8 cellular contexts compared by ENCODE assay signal in the genomic region with DNA sequence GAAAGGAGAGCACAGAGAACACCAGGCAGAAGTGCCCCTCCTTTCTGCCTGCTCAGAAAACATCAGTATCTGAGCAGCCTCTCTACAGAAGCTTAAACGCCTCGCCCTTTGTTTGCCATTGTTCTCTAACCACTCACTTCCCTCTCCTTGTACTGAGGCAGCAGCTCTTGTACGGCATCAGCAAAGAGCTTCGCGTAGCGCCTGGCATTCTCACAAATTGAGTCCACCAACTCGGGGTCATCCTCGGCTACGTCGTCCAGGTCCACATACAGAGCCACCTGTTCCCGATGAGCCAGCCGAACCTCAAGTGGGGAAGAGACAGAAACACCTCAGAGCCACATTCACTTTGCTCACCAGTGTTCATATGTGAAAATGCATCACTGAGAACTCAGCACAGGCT. TPM values are rescaled to one million over a fixed set of nuclear protein-coding genes. Genes with fewer than 3 reads are reported as not detected.
DNase-seq lines count a peak whose midpoint lies in the region; ATAC-seq and TF ChIP-seq lines count a peak whose summit lies in the region.

No MANE protein-coding gene starts in this region.

- peak overlapping the region; percentile 50 for H2AK5ac ChIP-seq in mesenchymal stem cell (ENCODE audit: low read length, severe bottlenecking)

- no peak for TF ChIP-seq POLR2A in vagina (IDR thresholded peaks at IDR 0.05)

- DNase-seq in left ventricle myocardium superior = peak; percentile 20
- no peak for DNase-seq in cardiac septum (ENCODE audit: low spot score)
- DNase-seq in astrocyte of the hippocampus (ENCODE audit: low read depth, low spot score) = peak; percentile 25
- no peak for DNase-seq in mesenchymal stem cell
- DNase-seq in vagina (ENCODE audit: extremely low spot score in 2 of 2) = no peak
- no peak for DNase-seq in middle frontal gyrus (ENCODE audit: extremely low spot score, low spot score)
- no peak for DNase-seq in activated CD4-positive, CD25-positive, alpha-beta regulatory T cell treated with anti-CD3 and anti-CD28 coated beads, Interleukin-2, amount 50 U/mL, for 72 hours
- no peak for DNase-seq in NCI-H2107 (lab: John Stamatoyannopoulos, UW)

- H3K27ac ChIP-seq in mesenchymal stem cell (ENCODE audit: low read length, poor library complexity, severe bottlenecking) (no peak overlapping the region), vagina (peak overlapping the region; percentile 95)

- H2AFZ ChIP-seq in mesenchymal stem cell (ENCODE audit: low read depth, low read length) = no peak overlapping the region

- H4K91ac ChIP-seq in mesenchymal stem cell (ENCODE audit: low read length) = peak overlapping the region; percentile 25

- H3K4me3 ChIP-seq in mesenchymal stem cell (ENCODE audit: insufficient read depth in 1 of 2, low read depth in 1 of 2, low read length in 2 of 2) (peak overlapping the region; percentile 41 to 85), vagina (peak overlapping the region; percentile 81 to 96)

- no peak overlapping the region for H2BK12ac ChIP-seq in mesenchymal stem cell (ENCODE audit: low read length in 2 of 2)

- peaks cover 28% of the 10 kb centered on the region for H3K79me1 ChIP-seq in mesenchymal stem cell (replicated peaks; ENCODE audit: low read length, poor library complexity, severe bottlenecking)

- intact Hi-C loops in left ventricle myocardium superior (cut with micrococcal nuclease) = no loop called here
- intact Hi-C loops in cardiac septum (cut with DNase I) = no loop called here
- intact Hi-C loops in vagina (cut with DNase I) = no loop called here

- ATAC-seq in left ventricle myocardium superior = no peak

- H3K4ac ChIP-seq in mesenchymal stem cell (ENCODE audit: low read depth in 1 of 2, low read length in 2 of 2) = peak overlapping the region in 1 of 2 experiments; percentile 36

- 92% methylated on average over 12 of the region's 12 CpGs for WGBS in mesenchymal stem cell

- no peak for TF ChIP-seq CTCF in vagina (IDR thresholded peaks at IDR 0.05)

- H3K4me1 ChIP-seq in mesenchymal stem cell (ENCODE audit: control insufficient read depth, insufficient read depth, low read depth, low read length) (peaks cover 21% of the 10 kb centered on the region), vagina (peaks cover 34% of the 10 kb centered on the region)

- H3K27me3 ChIP-seq in mesenchymal stem cell (ENCODE audit: control insufficient read depth in 1 of 2, insufficient read depth in 1 of 2, low read length in 2 of 2) (no peaks in the 10 kb centered on the region), vagina (no peaks in the 10 kb centered on the region)

- no peak overlapping the region for H3K18ac ChIP-seq in mesenchymal stem cell (ENCODE audit: low read depth in 1 of 2, low read length in 2 of 2)

- peak overlapping the region; percentile 48 for H3K4me2 ChIP-seq in mesenchymal stem cell (ENCODE audit: low read length, poor library complexity, severe bottlenecking)

- peak overlapping the region; percentile 7 for H4K8ac ChIP-seq in mesenchymal stem cell (ENCODE audit: low read length)

- H2BK120ac ChIP-seq in mesenchymal stem cell (ENCODE audit: low read depth, low read length) = no peak overlapping the region

- H3K9me3 ChIP-seq in mesenchymal stem cell (ENCODE audit: control insufficient read depth, low read length) = no peaks in the 10 kb centered on the region
- H3K9me3 ChIP-seq in vagina = no peaks in the 10 kb centered on the region

- peak overlapping the region; percentile 90 for H3K9ac ChIP-seq in mesenchymal stem cell (ENCODE audit: low read length)

- H2BK5ac ChIP-seq in mesenchymal stem cell (ENCODE audit: low read depth, low read length, poor library complexity, severe bottlenecking) = no peak overlapping the region

- no peak overlapping the region for H3K23ac ChIP-seq in mesenchymal stem cell (ENCODE audit: low read length in 2 of 2)

- H3K14ac ChIP-seq in mesenchymal stem cell (ENCODE audit: low read length in 2 of 2) = no peak overlapping the region

- H3K36me3 ChIP-seq in mesenchymal stem cell (ENCODE audit: control insufficient read depth in 1 of 2, insufficient read depth in 2 of 2, low read depth in 1 of 2, low read length in 2 of 2) (peaks cover 53 to 61% of the 10 kb centered on the region in 2 experiments), vagina (peaks cover 8 to 58% of the 10 kb centered on the region in 2 donors)

- no peak overlapping the region for H2BK15ac ChIP-seq in mesenchymal stem cell (ENCODE audit: low read depth, poor library complexity, severe bottlenecking)

RNA-seq across cellular contexts. Expression of a gene that starts 1.7 kb away (rescaled TPM):
- total RNA-seq in left ventricle myocardium superior = 23.9 TPM
- 20.5 TPM for total RNA-seq in cardiac septum
- 37.4 TPM for polyA plus RNA-seq in mesenchymal stem cell (2013, experiment 1 of 2)
- polyA plus RNA-seq in mesenchymal stem cell (2013, experiment 2 of 2) = 35.4 TPM
- total RNA-seq in vagina = 35.1 TPM

RNA-seq across cellular contexts. Expression of a gene that starts 2.0 kb away (rescaled TPM):
- total RNA-seq in left ventricle myocardium superior (15.3 TPM), cardiac septum (13.7 TPM), vagina (26.3 TPM)
- polyA plus RNA-seq in mesenchymal stem cell (2013, experiment 1 of 2) = 28.0 TPM
- 25.3 TPM for polyA plus RNA-seq in mesenchymal stem cell (2013, experiment 2 of 2)

RNA-seq across cellular contexts. Expression of a gene that starts 10.7 kb away (rescaled TPM):
- total RNA-seq in left ventricle myocardium superior = 126 TPM
- 86.4 TPM for total RNA-seq in cardiac septum
- polyA plus RNA-seq in mesenchymal stem cell (2013, experiment 1 of 2) = 239 TPM
- polyA plus RNA-seq in mesenchymal stem cell (2013, experiment 2 of 2) = 239 TPM
- total RNA-seq in vagina = 59.9 TPM

RNA-seq across cellular contexts. Expression of a gene that starts 17.9 kb away (rescaled TPM):
- total RNA-seq in left ventricle myocardium superior (15.6 TPM), cardiac septum (14.5 TPM), vagina (16.7 TPM)
- polyA plus RNA-seq in mesenchymal stem cell (2013, experiment 1 of 2) = 27.8 TPM
- 28.1 TPM for polyA plus RNA-seq in mesenchymal stem cell (2013, experiment 2 of 2)

RNA-seq across cellular contexts. Expression of a gene that starts 19.7 kb away (rescaled TPM):
- 31.9 TPM for total RNA-seq in left ventricle myocardium superior
- 26.6 TPM for total RNA-seq in cardiac septum
- polyA plus RNA-seq in mesenchymal stem cell (2013, experiment 1 of 2) = 56.7 TPM
- polyA plus RNA-seq in mesenchymal stem cell (2013, experiment 2 of 2) = 55.4 TPM
- 54.3 TPM for total RNA-seq in vagina

Comparison
In these comparisons a context has a peak if more than half of its experiments do, and no peak if none do; other contexts are left out.
1. DNase-seq: peak in left ventricle myocardium superior (single experiment) and astrocyte of the hippocampus (single experiment); none in cardiac septum (single experiment), mesenchymal stem cell (single experiment), vagina (0 of 2), middle frontal gyrus (single experiment), activated CD4-positive, CD25-positive, alpha-beta regulatory T cell treated with anti-CD3 and anti-CD28 coated beads, Interleukin-2, amount 50 U/mL, for 72 hours (single experiment) and NCI-H2107 (single experiment).